Comparison of ENCODE assay signal across 22 cellular contexts in genomic region chr2:27730249-27730648, GRCh38. TPM values are rescaled to one million over a fixed set of nuclear protein-coding genes. Genes with fewer than 3 reads are reported as not detected.
A peak's percentile ranks its signal among the peaks of the same experiment; 100 is the strongest.
DNase-seq lines count a peak whose midpoint lies in the region; ATAC-seq, FAIRE-seq and TF ChIP-seq lines count a peak whose summit lies in the region.
"Had no signal": no experiment of that assay in that cellular context is flagged by ENCODE, and none has a peak within 500 bp of the region (broad histone marks: within the 10 kb centered on the region; RNA-seq: fewer than 3 reads in every experiment).

No MANE protein-coding gene starts in this region.

- no peak for TF ChIP-seq CTCF in endothelial cell of umbilical vein (IDR thresholded peaks at IDR 0.05; ENCODE audit: extremely low read depth in 1 of 2, insufficient read depth in 1 of 2, low read depth in 1 of 2, low read length in 2 of 2)
- TF ChIP-seq CTCF in pancreas (IDR thresholded peaks at IDR 0.05) = no peak

- TF ChIP-seq POLR2A in endothelial cell of umbilical vein (IDR thresholded peaks at IDR 0.05; ENCODE audit: low read depth, low read length) = no peak

- peak overlapping the region; percentile 50 for H2AFZ ChIP-seq in endothelial cell of umbilical vein (ENCODE audit: low read depth, low read length)

- no peaks in the 10 kb centered on the region for H3K27me3 ChIP-seq in BLaER1 treated with 17β-estradiol and CSF1 and Interleukin-3, amounts not matched to agents 10 nM and 100 nM
- H3K27me3 ChIP-seq in endothelial cell of umbilical vein (ENCODE audit: control insufficient read depth in 2 of 2, insufficient read depth in 2 of 2, low read length in 2 of 2) = no peaks in the 10 kb centered on the region
- no peaks in the 10 kb centered on the region for H3K27me3 ChIP-seq in pancreas

- peak; percentile 73 for FAIRE-seq in endothelial cell of umbilical vein (lab: Jason Lieb, UNC)
- FAIRE-seq in pancreas (lab: Jason Lieb, UNC) = no peak
- FAIRE-seq: endometrium, H54, RCC 7860, urothelium cell line had no signal

- peaks cover 0 to 19% (median 0%) of the 10 kb centered on the region in 11 experiments; a peak in 9 of 22 replicates for H3K9me3 ChIP-seq in BLaER1 treated with 17β-estradiol and CSF1 and Interleukin-3, amounts not matched to agents 10 nM and 100 nM (replicated peaks in 1 of 11)
- H3K9me3 ChIP-seq in endothelial cell of umbilical vein (replicated peaks; ENCODE audit: control insufficient read depth, insufficient read depth, low read length) (no peaks in the 10 kb centered on the region), pancreas (no peaks in the 10 kb centered on the region)

- POLR2A ChIA-PET in endothelial cell of umbilical vein (lab: Charles Lee) = no interaction called here

- H3K9me1 ChIP-seq in endothelial cell of umbilical vein (replicated peaks; ENCODE audit: control insufficient read depth, extremely low read depth, insufficient read depth, low read length) = no peaks in the 10 kb centered on the region

- H3K4me1 ChIP-seq in BLaER1 treated with 17β-estradiol and CSF1 and Interleukin-3, amounts not matched to agents 10 nM and 100 nM = peaks cover 37 to 49% (median 46%) of the 10 kb centered on the region in 10 experiments
- H3K4me1 ChIP-seq in endothelial cell of umbilical vein (ENCODE audit: control insufficient read depth, extremely low read depth, insufficient read depth, low read length) = peaks cover 17% of the 10 kb centered on the region
- peaks cover 3 to 19% (median 4%) of the 10 kb centered on the region in 3 donors for H3K4me1 ChIP-seq in pancreas

- H3K9ac ChIP-seq in BLaER1 treated with 17β-estradiol and CSF1 and Interleukin-3, amounts not matched to agents 10 nM and 100 nM = peak overlapping the region in 5 of 11 experiments; percentile 5 to 37 (median 12); a peak in 3 of 22 replicates
- no peak overlapping the region for H3K9ac ChIP-seq in endothelial cell of umbilical vein (replicated peaks; ENCODE audit: extremely low read depth, insufficient read depth, low read length)

- 37 to 49% methylated on average over 3 of the region's 3 CpGs for WGBS in pancreas, 2 donors

- no peaks in the 10 kb centered on the region for H4K20me1 ChIP-seq in BLaER1 treated with 17β-estradiol and CSF1 and Interleukin-3, amounts not matched to agents 10 nM and 100 nM
- no peaks in the 10 kb centered on the region for H4K20me1 ChIP-seq in endothelial cell of umbilical vein (replicated peaks; ENCODE audit: control insufficient read depth, extremely low read depth, insufficient read depth, low read length)

- no TSS peak for BruUV-seq in endothelial cell of umbilical vein (replicated peaks; lab: Mats Ljungman, UMichigan)

- no peak for DNase-seq in endothelial cell of umbilical vein (ENCODE audit: low read depth, low spot score)
- DNase-seq in left colon = no peak
- peak in 1 of 6 donors; percentile 49 for DNase-seq in pancreas
- DNase-seq in GF-D8 (lab: John Stamatoyannopoulos, UW) = no peak
- no peak for DNase-seq in DMS79 treated with DMSO at 0.1 percent for 48 hours (lab: John Stamatoyannopoulos, UW)
- DNase-seq in cortex of kidney (lab: John Stamatoyannopoulos, UW) = no peak
- DNase-seq: activated CD4-positive, alpha-beta T cell treated with anti-CD3 and anti-CD28 coated beads, Interleukin-2, amount 10 ng/mL, durations not matched to agents 7 days and 5 days; head of caudate nucleus; mammary epithelial cell; NCI-H1436 treated with DMSO at 0.1 percent for 48 hours; NCI-H510A treated with DMSO at 0.1 percent for 48 hours; nucleus accumbens; T-helper 2 cell had no signal

- H3K36me3 ChIP-seq in BLaER1 treated with 17β-estradiol and CSF1 and Interleukin-3, amounts not matched to agents 10 nM and 100 nM = no peaks in the 10 kb centered on the region
- H3K36me3 ChIP-seq in endothelial cell of umbilical vein (ENCODE audit: control insufficient read depth in 2 of 2, extremely low read depth in 1 of 2, insufficient read depth in 2 of 2, low read length in 2 of 2) (no peaks in the 10 kb centered on the region), pancreas (no peaks in the 10 kb centered on the region)

- intact Hi-C loops in endothelial cell of umbilical vein (cut with micrococcal nuclease) (no loop called here), left colon (cut with DNase I, micrococcal nuclease) (no loop called here), pancreas (cut with DNase I) (no loop called here)

- CTCF ChIA-PET in endothelial cell of umbilical vein (lab: Charles Lee) = interaction anchor here (0.5 to 1.7 kb wide), 5 partner anchors 14 to 47 kb away, joined by 3 to 5 read pairs (median 3); no protein-coding TSS in a partner anchor

- peak overlapping the region; percentile 56 to 93 (median 85) for H3K4me2 ChIP-seq in BLaER1 treated with 17β-estradiol and CSF1 and Interleukin-3, amounts not matched to agents 10 nM and 100 nM
- no peak overlapping the region for H3K4me2 ChIP-seq in endothelial cell of umbilical vein (ENCODE audit: insufficient read depth, low read length)

- dilution Hi-C loops in endothelial cell of umbilical vein (cut with MboI; ENCODE audit: extremely low pct_ligation_motif_present, low sequenced_read_pairs) = loop anchor here (25.0 kb wide), 1 partner anchor 682 kb away; no protein-coding TSS in a partner anchor

- H3K4me3 ChIP-seq in BLaER1 treated with 17β-estradiol and CSF1 and Interleukin-3, amounts not matched to agents 10 nM and 100 nM = no peak overlapping the region; a peak in 1 of 20 replicates
- H3K4me3 ChIP-seq in endothelial cell of umbilical vein (replicated peaks in 1 of 3; ENCODE audit: insufficient read depth in 1 of 3, low read depth in 1 of 3, low read length in 3 of 3) = no peak overlapping the region
- no peak overlapping the region for H3K4me3 ChIP-seq in pancreas
- H3K4me3 ChIP-seq: coronary artery, SK-N-MC had no signal

- ATAC-seq in left colon (peak; percentile 18), pancreas (peak; percentile 49 to 85 (median 72)), HG03280 (IDR thresholded peaks at IDR 0.05; ENCODE audit: unreplicated experiment) (no peak)

- peak overlapping the region in 7 of 11 experiments; percentile 2 to 47 (median 25); a peak in 10 of 22 replicates for H3K27ac ChIP-seq in BLaER1 treated with 17β-estradiol and CSF1 and Interleukin-3, amounts not matched to agents 10 nM and 100 nM
- H3K27ac ChIP-seq in endothelial cell of umbilical vein (ENCODE audit: insufficient read depth, low read depth, low read length) (no peak overlapping the region), pancreas (peak overlapping the region in 2 of 4 donors; percentile 25 to 47)
- H3K27ac ChIP-seq: C4-2B, coronary artery, SK-N-MC had no signal

- no peaks in the 10 kb centered on the region for H3K79me2 ChIP-seq in endothelial cell of umbilical vein (ENCODE audit: control insufficient read depth, insufficient read depth, low read length)

TF ChIP-seq in endothelial cell of umbilical vein, 7 proteins besides CTCF, POLR2A, EP300 and RAD21:
- TF ChIP-seq, protein P1, sequence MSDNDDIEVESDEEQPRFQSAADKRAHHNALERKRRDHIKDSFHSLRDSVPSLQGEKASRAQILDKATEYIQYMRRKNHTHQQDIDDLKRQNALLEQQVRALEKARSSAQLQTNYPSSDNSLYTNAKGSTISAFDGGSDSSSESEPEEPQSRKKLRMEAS (IDR thresholded peaks at IDR 0.05; ENCODE audit: insufficient read depth, insufficient read length) = no peak
- TF ChIP-seq FOS (IDR thresholded peaks at IDR 0.05; ENCODE audit: borderline replicate concordance, insufficient read depth, low read length) (no peak), MYC (IDR thresholded peaks at IDR 0.05; ENCODE audit: low read depth, low read length) (no peak), GATA2 (IDR thresholded peaks at IDR 0.05; ENCODE audit: insufficient read depth, insufficient read length, low read depth, low read length) (no peak), EZH2 (IDR thresholded peaks at IDR 0.05; ENCODE audit: borderline replicate concordance, low read depth, low read length, severe bottlenecking) (no peak), POLR2AphosphoS5 (IDR thresholded peaks at IDR 0.05; ENCODE audit: insufficient read depth, low read depth, low read length) (no peak), JUN (IDR thresholded peaks at IDR 0.05; ENCODE audit: borderline replicate concordance, insufficient read depth, insufficient read length, low read depth) (no peak)

RNA-seq across cellular contexts. Expression of gene MRPL33, which starts 41.3 kb away (rescaled TPM):
- total RNA-seq in endothelial cell of umbilical vein = 96.7 and 97.4 TPM in 2 replicates
- polyA plus RNA-seq in endothelial cell of umbilical vein = 22.7 and 36.1 TPM in 2 replicates
- 94.7 and 104 TPM in 2 replicates for polyA plus RNA-seq in endothelial cell of umbilical vein (2011; cell fraction: cytosol; rRNA removed)
- 30.5 and 49.8 TPM in 2 replicates for polyA plus RNA-seq in endothelial cell of umbilical vein (2011; cell fraction: nucleus; rRNA removed)
- polyA plus RNA-seq in endothelial cell of umbilical vein (2012) = 202 and 208 TPM in 2 replicates
- 4.9 and 9.9 TPM in 2 replicates for polyA minus RNA-seq in endothelial cell of umbilical vein
- polyA minus RNA-seq in endothelial cell of umbilical vein (2011; cell fraction: cytosol; rRNA and poly(A)+ RNA removed) = 10.2 TPM
- 10.6 and 10.7 TPM in 2 replicates for polyA minus RNA-seq in endothelial cell of umbilical vein (2011; cell fraction: nucleus; rRNA and poly(A)+ RNA removed)
- total RNA-seq in left colon = 10 to 100 TPM; 54.3 to 56.7 TPM
- total RNA-seq in pancreas = 10 to 100 TPM; 17.8 to 29.7 (median 26.0) TPM
- polyA plus RNA-seq in pancreas = 100 to 1,000 TPM in 1 of 2 donors, 10 to 100 TPM in 1; 29.2 to 120 TPM
